ENCODE assay signal across 20 cellular contexts in the genomic region with DNA sequence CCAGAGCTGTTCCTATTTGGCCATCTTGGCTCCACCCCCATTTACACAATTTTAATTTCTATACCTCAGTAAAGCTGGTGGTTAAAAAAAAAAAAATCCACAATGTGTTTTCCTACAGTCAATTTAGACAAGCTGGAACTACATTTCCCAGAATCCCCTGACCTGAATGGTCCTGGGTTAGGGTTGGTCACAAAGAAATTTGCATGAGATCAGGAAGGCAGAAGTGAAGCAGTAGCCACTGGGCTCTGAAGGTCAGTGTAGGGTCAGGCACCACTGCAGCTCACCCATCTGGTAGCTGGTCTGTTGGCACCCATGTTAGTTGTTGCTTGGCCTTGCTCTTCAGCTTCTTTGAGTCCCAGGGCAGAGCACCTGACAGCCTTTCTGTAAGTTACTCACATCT.
A peak's percentile ranks its signal among the peaks of the same experiment; 100 is the strongest.
DNase-seq lines count a peak whose midpoint lies in the region; ATAC-seq, FAIRE-seq and TF ChIP-seq lines count a peak whose summit lies in the region.
"Had no signal": no experiment of that assay in that cellular context is flagged by ENCODE, and none has a peak within 500 bp of the region (broad histone marks: within the 10 kb centered on the region; RNA-seq: fewer than 3 reads in every experiment).

No MANE protein-coding gene starts in this region.

- CTCF ChIA-PET in HepG2 (lab: Yijun Ruan, JAX; ENCODE audit: low intra/inter-chr PET ratio, low total read pairs) (no interaction called here), WTC11 (lab: Charles Lee) (no interaction called here)

- H3K4me3 Mint-ChIP-seq in WTC11 (no peak overlapping the region), endodermal cell (no peak overlapping the region)
- H3K4me3 Mint-ChIP-seq: B cell; CD4-positive, CD25-positive, alpha-beta regulatory T cell; CD8-positive, alpha-beta T cell; H9 had no signal

- H2AFZ ChIP-seq in HepG2 (ENCODE audit: low read length) = no peak overlapping the region

- TF ChIP-seq EP300 in HepG2 (IDR thresholded peaks at IDR 0.05; ENCODE audit: low read depth in 2 of 2, low read length in 2 of 2) (no peak), HepG2 (CRISPR knock-in tag; IDR thresholded peaks at IDR 0.05; ENCODE audit: borderline replicate concordance) (no peak)

- no peak overlapping the region for H3K4me3 ChIP-seq in HepG2 (replicated peaks in 1 of 3; ENCODE audit: insufficient read depth in 1 of 3, low read depth in 2 of 3, low read length in 3 of 3)
- no peak overlapping the region for H3K4me3 ChIP-seq in right lobe of liver
- H3K4me3 ChIP-seq in endodermal cell (ENCODE audit: low read length) = peak overlapping the region; percentile 30
- no peak overlapping the region for H3K4me3 ChIP-seq in effector memory CD4-positive, alpha-beta T cell (ENCODE audit: insufficient read depth, low read depth, low read length, poor library complexity, severe bottlenecking)
- H3K4me3 ChIP-seq: BLaER1 had no signal

- H3K27ac Mint-ChIP-seq in WTC11 (no peak overlapping the region), endodermal cell (no peak overlapping the region)
- H3K27ac Mint-ChIP-seq: B cell; CD4-positive, CD25-positive, alpha-beta regulatory T cell; CD8-positive, alpha-beta T cell; H9 had no signal

- no peak for DNase-seq in HepG2 (ENCODE audit: low spot score)
- no peak for DNase-seq in right lobe of liver
- no peak for DNase-seq in WTC11 (ENCODE audit: low spot score)
- no peak for DNase-seq in endodermal cell
- DNase-seq in activated naive CD4-positive, alpha-beta T cell treated with anti-CD3 and anti-CD28 coated beads, Interleukin-2, amount 50 U/mL, for 16 hours = no peak
- no peak for DNase-seq in effector memory CD4-positive, alpha-beta T cell
- DNase-seq: Caco-2; CD4-positive, CD25-positive, alpha-beta regulatory T cell; CD8-positive, alpha-beta T cell; DMS153; DND-41; H9 had no signal

- intact Hi-C loops in HepG2 (cut with micrococcal nuclease; ENCODE audit: unreplicated experiment) = no loop called here
- intact Hi-C loops in right lobe of liver (cut with DNase I) = no loop called here

- POLR2A ChIA-PET in HepG2 (lab: Yijun Ruan, JAX) = no interaction called here
- POLR2A ChIA-PET in WTC11 (lab: Charles Lee) = no interaction called here

- no peaks in the 10 kb centered on the region for H3K27me3 ChIP-seq in HepG2 (ENCODE audit: control insufficient read depth in 1 of 2, insufficient read depth in 2 of 2, low read length in 2 of 2)
- H3K27me3 ChIP-seq in right lobe of liver = no peaks in the 10 kb centered on the region
- no peaks in the 10 kb centered on the region for H3K27me3 ChIP-seq in endodermal cell (ENCODE audit: control insufficient read depth, insufficient read depth, low read length, poor library complexity, severe bottlenecking)
- H3K27me3 ChIP-seq in effector memory CD4-positive, alpha-beta T cell (replicated peaks; ENCODE audit: control insufficient read depth, insufficient read depth, low read length, poor library complexity, severe bottlenecking) = no peaks in the 10 kb centered on the region
- H3K27me3 ChIP-seq: BLaER1 had no signal

- no peak for ATAC-seq in HepG2
- ATAC-seq in right lobe of liver = no peak
- 0 out of 2 replicates have a peak, but pooled peaks have one; percentile 51 for ATAC-seq in WTC11
- no peak for ATAC-seq in HG02870 (IDR thresholded peaks at IDR 0.05; ENCODE audit: unreplicated experiment)
- ATAC-seq: CD8-positive, alpha-beta T cell; HCT116 had no signal

- H3K36me3 ChIP-seq in HepG2 (replicated peaks in 1 of 2; ENCODE audit: control insufficient read depth in 1 of 2, insufficient read depth in 2 of 2, low read length in 2 of 2) = no peaks in the 10 kb centered on the region
- H3K36me3 ChIP-seq in right lobe of liver = no peaks in the 10 kb centered on the region
- H3K36me3 ChIP-seq in endodermal cell (ENCODE audit: control insufficient read depth, insufficient read depth, low read length) = no peaks in the 10 kb centered on the region
- H3K36me3 ChIP-seq in effector memory CD4-positive, alpha-beta T cell (ENCODE audit: control insufficient read depth, insufficient read depth, low read length) = no peaks in the 10 kb centered on the region
- H3K36me3 ChIP-seq: BLaER1 had no signal

- H3K9me3 Mint-ChIP-seq in WTC11 (peaks cover 37% of the 10 kb centered on the region), endodermal cell (peaks cover 58% of the 10 kb centered on the region)
- H3K9me3 Mint-ChIP-seq: CD8-positive, alpha-beta T cell had no signal

- H3K79me2 ChIP-seq in HepG2 (ENCODE audit: insufficient read depth, low read length) = no peaks in the 10 kb centered on the region

- H3K4me1 Mint-ChIP-seq in WTC11 (no peaks in the 10 kb centered on the region), endodermal cell (no peaks in the 10 kb centered on the region)
- H3K4me1 Mint-ChIP-seq: B cell; CD4-positive, CD25-positive, alpha-beta regulatory T cell; H9 had no signal

- H3K4me2 ChIP-seq in HepG2 (ENCODE audit: low read depth, low read length) = no peak overlapping the region
- H3K4me2 ChIP-seq: BLaER1 had no signal

- H3K9ac ChIP-seq in HepG2 (ENCODE audit: insufficient read depth, low read depth, low read length) (no peak overlapping the region), endodermal cell (ENCODE audit: extremely low read depth, low read length, poor library complexity, severe bottlenecking) (no peak overlapping the region)
- H3K9ac ChIP-seq: BLaER1 had no signal

- no peak overlapping the region for H3K27ac ChIP-seq in HepG2 (ENCODE audit: extremely low read length, insufficient read depth, low read length)
- no peak overlapping the region for H3K27ac ChIP-seq in right lobe of liver
- H3K27ac ChIP-seq in endodermal cell (ENCODE audit: low read depth, low read length) = no peak overlapping the region
- H3K27ac ChIP-seq in effector memory CD4-positive, alpha-beta T cell (ENCODE audit: insufficient read depth, low read length, poor library complexity, severe bottlenecking) = no peak overlapping the region
- H3K27ac ChIP-seq: 22Rv1, BLaER1, C4-2B had no signal

- BruUV-seq in HepG2 (replicated peaks; lab: Mats Ljungman, UMichigan) = no TSS peak

- no peaks in the 10 kb centered on the region for H3K27me3 Mint-ChIP-seq in WTC11 (ENCODE audit: low read depth)
- H3K27me3 Mint-ChIP-seq in endodermal cell (ENCODE audit: insufficient read depth) = no peaks in the 10 kb centered on the region
- H3K27me3 Mint-ChIP-seq: B cell; CD4-positive, CD25-positive, alpha-beta regulatory T cell had no signal

- H4K20me1 ChIP-seq in HepG2 (ENCODE audit: insufficient read depth, low read length) = no peaks in the 10 kb centered on the region
- H4K20me1 ChIP-seq: BLaER1 had no signal

- no peak for TF ChIP-seq POLR2A in HepG2 (IDR thresholded peaks at IDR 0.05; ENCODE audit: insufficient read depth in 1 of 2, low read depth in 2 of 2, low read length in 2 of 2)
- TF ChIP-seq POLR2A in right lobe of liver (IDR thresholded peaks at IDR 0.05) = no peak

- FAIRE-seq in HepG2 (lab: Jason Lieb, UNC) = no peak
- FAIRE-seq: A204.1, G401.6 had no signal

- H3K9me3 ChIP-seq in HepG2 (ENCODE audit: low read length) (no peaks in the 10 kb centered on the region), right lobe of liver (no peaks in the 10 kb centered on the region), endodermal cell (ENCODE audit: control insufficient read depth, low read length) (peaks cover 25% of the 10 kb centered on the region)
- no peaks in the 10 kb centered on the region for H3K9me3 ChIP-seq in effector memory CD4-positive, alpha-beta T cell (ENCODE audit: control insufficient read depth, low read length)
- H3K9me3 ChIP-seq: BLaER1, Caco-2 had no signal

- in situ Hi-C loops in HepG2 (cut with HindIII; ENCODE audit: extremely low pct_ligation_motif_present, low pct_unique_long_range_greater_than_20kb) = no loop called here

- H3K4me1 ChIP-seq in HepG2 (ENCODE audit: insufficient read depth, low read length) (no peaks in the 10 kb centered on the region), right lobe of liver (no peaks in the 10 kb centered on the region), endodermal cell (ENCODE audit: control insufficient read depth, insufficient read depth, low read length) (no peaks in the 10 kb centered on the region)
- H3K4me1 ChIP-seq in effector memory CD4-positive, alpha-beta T cell (ENCODE audit: control insufficient read depth, insufficient read depth, low read length, poor library complexity, severe bottlenecking) = no peaks in the 10 kb centered on the region
- H3K4me1 ChIP-seq: BLaER1, Caco-2 had no signal

- TF ChIP-seq RAD21 in HepG2 (CRISPR knock-in tag; IDR thresholded peaks at IDR 0.05) = no peak

- no peak for TF ChIP-seq CTCF in HepG2 (CRISPR knock-in tag; IDR thresholded peaks at IDR 0.05)
- no peak for TF ChIP-seq CTCF in right lobe of liver (IDR thresholded peaks at IDR 0.05)
- TF ChIP-seq CTCF in WTC11 (IDR thresholded peaks at IDR 0.05) = no peak
- no peak for TF ChIP-seq CTCF in endodermal cell (conservative IDR thresholded peaks at IDR 0.05)

- H3K36me3 Mint-ChIP-seq in WTC11 (peaks cover 21% of the 10 kb centered on the region), endodermal cell (ENCODE audit: low read depth) (no peaks in the 10 kb centered on the region)
- H3K36me3 Mint-ChIP-seq: CD4-positive, CD25-positive, alpha-beta regulatory T cell; CD8-positive, alpha-beta T cell had no signal

TF ChIP-seq in HepG2, 621 proteins besides CTCF, POLR2A, EP300 and RAD21 (continues in another document):
- TF ChIP-seq, protein P1, sequence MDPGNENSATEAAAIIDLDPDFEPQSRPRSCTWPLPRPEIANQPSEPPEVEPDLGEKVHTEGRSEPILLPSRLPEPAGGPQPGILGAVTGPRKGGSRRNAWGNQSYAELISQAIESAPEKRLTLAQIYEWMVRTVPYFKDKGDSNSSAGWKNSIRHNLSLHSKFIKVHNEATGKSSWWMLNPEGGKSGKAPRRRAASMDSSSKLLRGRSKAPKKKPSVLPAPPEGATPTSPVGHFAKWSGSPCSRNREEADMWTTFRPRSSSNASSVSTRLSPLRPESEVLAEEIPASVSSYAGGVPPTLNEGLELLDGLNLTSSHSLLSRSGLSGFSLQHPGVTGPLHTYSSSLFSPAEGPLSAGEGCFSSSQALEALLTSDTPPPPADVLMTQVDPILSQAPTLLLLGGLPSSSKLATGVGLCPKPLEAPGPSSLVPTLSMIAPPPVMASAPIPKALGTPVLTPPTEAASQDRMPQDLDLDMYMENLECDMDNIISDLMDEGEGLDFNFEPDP (CRISPR knock-in tag; conservative IDR thresholded peaks at IDR 0.05) = no peak
